In genomic region chr5:180605554-180606214, GRCh38 we compare ENCODE assay signal across 7 cellular contexts. TPM values are rescaled to one million over a fixed set of nuclear protein-coding genes. Genes with fewer than 3 reads are reported as not detected.
DNase-seq lines count a peak whose midpoint lies in the region; ATAC-seq and TF ChIP-seq lines count a peak whose summit lies in the region.

No MANE protein-coding gene starts in this region.

- H3K4me3 ChIP-seq in GM12875 (ENCODE audit: low read depth, low read length) (no peak overlapping the region), body of pancreas (no peak overlapping the region)

- intact Hi-C loops in body of pancreas (cut with DNase I): loop anchor here (10.0 kb wide), 1 partner anchor 61 kb away; no protein-coding TSS in a partner anchor

- TF ChIP-seq POLR2A in body of pancreas (IDR thresholded peaks at IDR 0.05): no peak

- H3K36me3 ChIP-seq in body of pancreas (replicated peaks in 1 of 2; ENCODE audit: insufficient read depth in 1 of 2, low read depth in 2 of 2): no peaks in the 10 kb centered on the region

- H3K4me1 ChIP-seq in body of pancreas: no peaks in the 10 kb centered on the region

- no peak overlapping the region for H3K27ac ChIP-seq in body of pancreas

- H3K27me3 ChIP-seq in body of pancreas: no peaks in the 10 kb centered on the region

- peak; percentile 50 for DNase-seq in T-helper 9 cell
- DNase-seq in body of pancreas: peak; percentile 70 to 81 (median 78)
- peak; percentile 64 for DNase-seq in iris pigment epithelial cell (ENCODE audit: low read depth)
- peak; percentile 44 for DNase-seq in stimulated activated CD8-positive, alpha-beta memory T cell treated with anti-CD3 and anti-CD28 coated beads, Interleukin-12 subunit alpha, Interleukin-12 subunit beta, amount 100 ng/mL, for 1 hour (ENCODE audit: low read depth)

- TF ChIP-seq CTCF in GM12875 (IDR thresholded peaks at IDR 0.05; ENCODE audit: borderline replicate concordance, insufficient read depth, low read depth, low read length) (peak; percentile 82), LNCAP (IDR thresholded peaks at IDR 0.05) (peak; percentile 92), body of pancreas (IDR thresholded peaks at IDR 0.05) (peak; percentile 78 to 88 (median 80))

- H3K9me3 ChIP-seq in body of pancreas: no peaks in the 10 kb centered on the region

- 31 to 46% methylated on average over 8 to 11 of the region's 11 CpGs for WGBS in body of pancreas, 2 donors

- peak; percentile 66 for ATAC-seq in body of pancreas
- ATAC-seq in GM19035 (IDR thresholded peaks at IDR 0.05; ENCODE audit: unreplicated experiment): no peak

RNA-seq across cellular contexts. Expression of gene SCGB3A1, which starts 14.4 kb away (rescaled TPM):
- total RNA-seq in body of pancreas: not detected

RNA-seq across cellular contexts. Expression of gene FLT4, which starts 43.7 kb away (rescaled TPM):
- total RNA-seq in body of pancreas: 1 to 10 TPM; 6.3 to 7.5 TPM
